Comparison of ENCODE assay signal across 2 cellular contexts in the genomic region with DNA sequence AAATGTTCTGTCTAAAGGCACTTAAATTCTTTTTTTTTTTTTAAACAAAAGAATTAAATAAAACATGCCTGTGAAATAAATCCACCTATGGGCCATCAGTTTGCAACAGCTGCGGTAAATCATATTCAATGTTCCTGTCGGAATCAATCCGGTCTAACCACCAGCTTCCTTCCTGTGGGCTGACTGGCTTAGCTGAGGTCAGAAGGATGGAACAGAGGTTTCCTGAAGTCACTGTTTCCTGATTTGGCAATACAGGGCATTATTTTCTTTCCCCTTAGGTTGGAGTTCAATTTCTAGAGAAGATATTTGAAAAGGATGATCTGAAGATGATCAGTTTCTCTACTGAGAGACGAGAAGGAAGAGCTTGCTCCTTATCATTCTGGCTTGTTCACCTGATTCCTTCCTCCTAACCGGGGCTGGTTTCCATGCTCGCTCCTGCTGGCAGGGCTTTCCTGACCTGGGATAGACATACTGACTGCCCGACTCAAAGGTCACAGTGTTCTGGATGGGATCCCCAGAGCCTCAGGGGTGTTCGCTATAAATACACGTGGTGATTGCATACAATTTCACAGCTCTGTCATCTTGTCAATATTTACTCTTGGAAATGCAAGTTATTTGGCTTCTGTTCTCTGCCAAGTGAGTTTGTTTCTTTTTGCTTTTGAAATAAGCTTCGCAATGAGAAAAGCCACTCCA.
TF ChIP-seq lines count a peak whose summit lies in the region.

No MANE protein-coding gene starts in this region.

TF ChIP-seq in K562, 482 proteins besides CTCF, POLR2A, EP300 and RAD21 (continues in another document):
- no peak for TF ChIP-seq IRF2 (CRISPR knock-in tag; IDR thresholded peaks at IDR 0.05)
- TF ChIP-seq, protein P1, sequence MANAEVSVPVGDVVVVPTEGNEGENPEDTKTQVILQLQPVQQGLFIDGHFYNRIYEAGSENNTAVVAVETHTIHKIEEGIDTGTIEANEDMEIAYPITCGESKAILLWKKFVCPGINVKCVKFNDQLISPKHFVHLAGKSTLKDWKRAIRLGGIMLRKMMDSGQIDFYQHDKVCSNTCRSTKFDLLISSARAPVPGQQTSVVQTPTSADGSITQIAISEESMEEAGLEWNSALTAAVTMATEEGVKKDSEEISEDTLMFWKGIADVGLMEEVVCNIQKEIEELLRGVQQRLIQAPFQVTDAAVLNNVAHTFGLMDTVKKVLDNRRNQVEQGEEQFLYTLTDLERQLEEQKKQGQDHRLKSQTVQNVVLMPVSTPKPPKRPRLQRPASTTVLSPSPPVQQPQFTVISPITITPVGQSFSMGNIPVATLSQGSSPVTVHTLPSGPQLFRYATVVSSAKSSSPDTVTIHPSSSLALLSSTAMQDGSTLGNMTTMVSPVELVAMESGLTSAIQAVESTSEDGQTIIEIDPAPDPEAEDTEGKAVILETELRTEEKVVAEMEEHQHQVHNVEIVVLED (CRISPR knock-in tag; IDR thresholded peaks at IDR 0.05), result no peak
- no peak for TF ChIP-seq NR2C2 (CRISPR knock-in tag; IDR thresholded peaks at IDR 0.05)
- TF ChIP-seq NR2C2 (tag; IDR thresholded peaks at IDR 0.05), result peak; percentile 54; the same call in 1 of the 2 replicates
- no peak for TF ChIP-seq ZNF23 (CRISPR knock-in tag; IDR thresholded peaks at IDR 0.05)
- TF ChIP-seq E2F5 (CRISPR knock-in tag; IDR thresholded peaks at IDR 0.05), result no peak
- TF ChIP-seq ZNF707 (CRISPR knock-in tag; conservative IDR thresholded peaks at IDR 0.05), result no peak
- peak; percentile 33; the same call in 1 of the 2 replicates for TF ChIP-seq GABPA (tag; conservative IDR thresholded peaks at IDR 0.05; ENCODE audit: low read depth)
- TF ChIP-seq ETV1 (tag; conservative IDR thresholded peaks at IDR 0.05; ENCODE audit: low read depth), result peak; percentile 91
- no peak for TF ChIP-seq SP2 (IDR thresholded peaks at IDR 0.05; ENCODE audit: extremely low read depth, low read depth, low read length, poor library complexity, severe bottlenecking)
- no peak for TF ChIP-seq LARP7 (IDR thresholded peaks at IDR 0.05)
- TF ChIP-seq RNF2 (IDR thresholded peaks at IDR 0.05), result 0 out of 2 replicates have a peak, but pooled peaks have one; percentile 6
- TF ChIP-seq, protein P2, sequence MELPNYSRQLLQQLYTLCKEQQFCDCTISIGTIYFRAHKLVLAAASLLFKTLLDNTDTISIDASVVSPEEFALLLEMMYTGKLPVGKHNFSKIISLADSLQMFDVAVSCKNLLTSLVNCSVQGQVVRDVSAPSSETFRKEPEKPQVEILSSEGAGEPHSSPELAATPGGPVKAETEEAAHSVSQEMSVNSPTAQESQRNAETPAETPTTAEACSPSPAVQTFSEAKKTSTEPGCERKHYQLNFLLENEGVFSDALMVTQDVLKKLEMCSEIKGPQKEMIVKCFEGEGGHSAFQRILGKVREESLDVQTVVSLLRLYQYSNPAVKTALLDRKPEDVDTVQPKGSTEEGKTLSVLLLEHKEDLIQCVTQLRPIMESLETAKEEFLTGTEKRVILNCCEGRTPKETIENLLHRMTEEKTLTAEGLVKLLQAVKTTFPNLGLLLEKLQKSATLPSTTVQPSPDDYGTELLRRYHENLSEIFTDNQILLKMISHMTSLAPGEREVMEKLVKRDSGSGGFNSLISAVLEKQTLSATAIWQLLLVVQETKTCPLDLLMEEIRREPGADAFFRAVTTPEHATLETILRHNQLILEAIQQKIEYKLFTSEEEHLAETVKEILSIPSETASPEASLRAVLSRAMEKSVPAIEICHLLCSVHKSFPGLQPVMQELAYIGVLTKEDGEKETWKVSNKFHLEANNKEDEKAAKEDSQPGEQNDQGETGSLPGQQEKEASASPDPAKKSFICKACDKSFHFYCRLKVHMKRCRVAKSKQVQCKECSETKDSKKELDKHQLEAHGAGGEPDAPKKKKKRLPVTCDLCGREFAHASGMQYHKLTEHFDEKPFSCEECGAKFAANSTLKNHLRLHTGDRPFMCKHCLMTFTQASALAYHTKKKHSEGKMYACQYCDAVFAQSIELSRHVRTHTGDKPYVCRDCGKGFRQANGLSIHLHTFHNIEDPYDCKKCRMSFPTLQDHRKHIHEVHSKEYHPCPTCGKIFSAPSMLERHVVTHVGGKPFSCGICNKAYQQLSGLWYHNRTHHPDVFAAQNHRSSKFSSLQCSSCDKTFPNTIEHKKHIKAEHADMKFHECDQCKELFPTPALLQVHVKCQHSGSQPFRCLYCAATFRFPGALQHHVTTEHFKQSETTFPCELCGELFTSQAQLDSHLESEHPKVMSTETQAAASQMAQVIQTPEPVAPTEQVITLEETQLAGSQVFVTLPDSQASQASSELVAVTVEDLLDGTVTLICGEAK (IDR thresholded peaks at IDR 0.05), result no peak
- TF ChIP-seq, protein P2 (CRISPR knock-in tag; IDR thresholded peaks at IDR 0.05), result no peak
- no peak for TF ChIP-seq STAG1 (CRISPR knock-in tag; IDR thresholded peaks at IDR 0.05; ENCODE audit: borderline replicate concordance)

TF ChIP-seq in HepG2, 621 proteins besides CTCF, POLR2A, EP300 and RAD21 (continues in another document):
- TF ChIP-seq ZNF619 (CRISPR knock-in tag; IDR thresholded peaks at IDR 0.05) (no peak), ELF4 (CRISPR knock-in tag; IDR thresholded peaks at IDR 0.05; ENCODE audit: borderline replicate concordance) (no peak), RXRA (CRISPR knock-in tag; IDR thresholded peaks at IDR 0.05) (peak; percentile 51; the same call in 1 of the 2 replicates), SRSF1 (optimal IDR thresholded peaks at IDR 0.05; ENCODE audit: low read depth, low read length) (no peak), CAMTA2 (CRISPR knock-in tag; IDR thresholded peaks at IDR 0.05; ENCODE audit: borderline replicate concordance) (no peak), MBD4 (IDR thresholded peaks at IDR 0.05; ENCODE audit: borderline replicate concordance, low read length) (no peak), KDM3A (CRISPR knock-in tag; IDR thresholded peaks at IDR 0.05; ENCODE audit: low read depth) (no peak), TBX2 (CRISPR knock-in tag; IDR thresholded peaks at IDR 0.05; ENCODE audit: borderline replicate concordance) (peak; percentile 66; the same call in 1 of the 2 replicates), AKAP8 (CRISPR knock-in tag; IDR thresholded peaks at IDR 0.05) (no peak), TBX3 (IDR thresholded peaks at IDR 0.05; ENCODE audit: borderline replicate concordance) (peak; percentile 64; the same call in 1 of the 2 replicates), ZSCAN12 (CRISPR knock-in tag; IDR thresholded peaks at IDR 0.05) (no peak), ZNF883 (CRISPR knock-in tag; IDR thresholded peaks at IDR 0.05; ENCODE audit: not compliant biosample characterization) (no peak)
- TF ChIP-seq, protein P3, sequence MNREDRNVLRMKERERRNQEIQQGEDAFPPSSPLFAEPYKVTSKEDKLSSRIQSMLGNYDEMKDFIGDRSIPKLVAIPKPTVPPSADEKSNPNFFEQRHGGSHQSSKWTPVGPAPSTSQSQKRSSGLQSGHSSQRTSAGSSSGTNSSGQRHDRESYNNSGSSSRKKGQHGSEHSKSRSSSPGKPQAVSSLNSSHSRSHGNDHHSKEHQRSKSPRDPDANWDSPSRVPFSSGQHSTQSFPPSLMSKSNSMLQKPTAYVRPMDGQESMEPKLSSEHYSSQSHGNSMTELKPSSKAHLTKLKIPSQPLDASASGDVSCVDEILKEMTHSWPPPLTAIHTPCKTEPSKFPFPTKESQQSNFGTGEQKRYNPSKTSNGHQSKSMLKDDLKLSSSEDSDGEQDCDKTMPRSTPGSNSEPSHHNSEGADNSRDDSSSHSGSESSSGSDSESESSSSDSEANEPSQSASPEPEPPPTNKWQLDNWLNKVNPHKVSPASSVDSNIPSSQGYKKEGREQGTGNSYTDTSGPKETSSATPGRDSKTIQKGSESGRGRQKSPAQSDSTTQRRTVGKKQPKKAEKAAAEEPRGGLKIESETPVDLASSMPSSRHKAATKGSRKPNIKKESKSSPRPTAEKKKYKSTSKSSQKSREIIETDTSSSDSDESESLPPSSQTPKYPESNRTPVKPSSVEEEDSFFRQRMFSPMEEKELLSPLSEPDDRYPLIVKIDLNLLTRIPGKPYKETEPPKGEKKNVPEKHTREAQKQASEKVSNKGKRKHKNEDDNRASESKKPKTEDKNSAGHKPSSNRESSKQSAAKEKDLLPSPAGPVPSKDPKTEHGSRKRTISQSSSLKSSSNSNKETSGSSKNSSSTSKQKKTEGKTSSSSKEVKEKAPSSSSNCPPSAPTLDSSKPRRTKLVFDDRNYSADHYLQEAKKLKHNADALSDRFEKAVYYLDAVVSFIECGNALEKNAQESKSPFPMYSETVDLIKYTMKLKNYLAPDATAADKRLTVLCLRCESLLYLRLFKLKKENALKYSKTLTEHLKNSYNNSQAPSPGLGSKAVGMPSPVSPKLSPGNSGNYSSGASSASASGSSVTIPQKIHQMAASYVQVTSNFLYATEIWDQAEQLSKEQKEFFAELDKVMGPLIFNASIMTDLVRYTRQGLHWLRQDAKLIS (CRISPR knock-in tag; IDR thresholded peaks at IDR 0.05), result no peak
- TF ChIP-seq, protein P4, sequence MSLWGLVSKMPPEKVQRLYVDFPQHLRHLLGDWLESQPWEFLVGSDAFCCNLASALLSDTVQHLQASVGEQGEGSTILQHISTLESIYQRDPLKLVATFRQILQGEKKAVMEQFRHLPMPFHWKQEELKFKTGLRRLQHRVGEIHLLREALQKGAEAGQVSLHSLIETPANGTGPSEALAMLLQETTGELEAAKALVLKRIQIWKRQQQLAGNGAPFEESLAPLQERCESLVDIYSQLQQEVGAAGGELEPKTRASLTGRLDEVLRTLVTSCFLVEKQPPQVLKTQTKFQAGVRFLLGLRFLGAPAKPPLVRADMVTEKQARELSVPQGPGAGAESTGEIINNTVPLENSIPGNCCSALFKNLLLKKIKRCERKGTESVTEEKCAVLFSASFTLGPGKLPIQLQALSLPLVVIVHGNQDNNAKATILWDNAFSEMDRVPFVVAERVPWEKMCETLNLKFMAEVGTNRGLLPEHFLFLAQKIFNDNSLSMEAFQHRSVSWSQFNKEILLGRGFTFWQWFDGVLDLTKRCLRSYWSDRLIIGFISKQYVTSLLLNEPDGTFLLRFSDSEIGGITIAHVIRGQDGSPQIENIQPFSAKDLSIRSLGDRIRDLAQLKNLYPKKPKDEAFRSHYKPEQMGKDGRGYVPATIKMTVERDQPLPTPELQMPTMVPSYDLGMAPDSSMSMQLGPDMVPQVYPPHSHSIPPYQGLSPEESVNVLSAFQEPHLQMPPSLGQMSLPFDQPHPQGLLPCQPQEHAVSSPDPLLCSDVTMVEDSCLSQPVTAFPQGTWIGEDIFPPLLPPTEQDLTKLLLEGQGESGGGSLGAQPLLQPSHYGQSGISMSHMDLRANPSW (CRISPR knock-in tag; IDR thresholded peaks at IDR 0.05; ENCODE audit: borderline replicate concordance), result no peak
- TF ChIP-seq, protein P5, sequence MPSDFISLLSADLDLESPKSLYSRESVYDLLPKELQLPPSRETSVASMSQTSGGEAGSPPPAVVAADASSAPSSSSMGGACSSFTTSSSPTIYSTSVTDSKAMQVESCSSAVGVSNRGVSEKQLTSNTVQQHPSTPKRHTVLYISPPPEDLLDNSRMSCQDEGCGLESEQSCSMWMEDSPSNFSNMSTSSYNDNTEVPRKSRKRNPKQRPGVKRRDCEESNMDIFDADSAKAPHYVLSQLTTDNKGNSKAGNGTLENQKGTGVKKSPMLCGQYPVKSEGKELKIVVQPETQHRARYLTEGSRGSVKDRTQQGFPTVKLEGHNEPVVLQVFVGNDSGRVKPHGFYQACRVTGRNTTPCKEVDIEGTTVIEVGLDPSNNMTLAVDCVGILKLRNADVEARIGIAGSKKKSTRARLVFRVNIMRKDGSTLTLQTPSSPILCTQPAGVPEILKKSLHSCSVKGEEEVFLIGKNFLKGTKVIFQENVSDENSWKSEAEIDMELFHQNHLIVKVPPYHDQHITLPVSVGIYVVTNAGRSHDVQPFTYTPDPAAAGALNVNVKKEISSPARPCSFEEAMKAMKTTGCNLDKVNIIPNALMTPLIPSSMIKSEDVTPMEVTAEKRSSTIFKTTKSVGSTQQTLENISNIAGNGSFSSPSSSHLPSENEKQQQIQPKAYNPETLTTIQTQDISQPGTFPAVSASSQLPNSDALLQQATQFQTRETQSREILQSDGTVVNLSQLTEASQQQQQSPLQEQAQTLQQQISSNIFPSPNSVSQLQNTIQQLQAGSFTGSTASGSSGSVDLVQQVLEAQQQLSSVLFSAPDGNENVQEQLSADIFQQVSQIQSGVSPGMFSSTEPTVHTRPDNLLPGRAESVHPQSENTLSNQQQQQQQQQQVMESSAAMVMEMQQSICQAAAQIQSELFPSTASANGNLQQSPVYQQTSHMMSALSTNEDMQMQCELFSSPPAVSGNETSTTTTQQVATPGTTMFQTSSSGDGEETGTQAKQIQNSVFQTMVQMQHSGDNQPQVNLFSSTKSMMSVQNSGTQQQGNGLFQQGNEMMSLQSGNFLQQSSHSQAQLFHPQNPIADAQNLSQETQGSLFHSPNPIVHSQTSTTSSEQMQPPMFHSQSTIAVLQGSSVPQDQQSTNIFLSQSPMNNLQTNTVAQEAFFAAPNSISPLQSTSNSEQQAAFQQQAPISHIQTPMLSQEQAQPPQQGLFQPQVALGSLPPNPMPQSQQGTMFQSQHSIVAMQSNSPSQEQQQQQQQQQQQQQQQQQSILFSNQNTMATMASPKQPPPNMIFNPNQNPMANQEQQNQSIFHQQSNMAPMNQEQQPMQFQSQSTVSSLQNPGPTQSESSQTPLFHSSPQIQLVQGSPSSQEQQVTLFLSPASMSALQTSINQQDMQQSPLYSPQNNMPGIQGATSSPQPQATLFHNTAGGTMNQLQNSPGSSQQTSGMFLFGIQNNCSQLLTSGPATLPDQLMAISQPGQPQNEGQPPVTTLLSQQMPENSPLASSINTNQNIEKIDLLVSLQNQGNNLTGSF (CRISPR knock-in tag; IDR thresholded peaks at IDR 0.05), result no peak
